Comparison of ENCODE assay signal across 1 cellular context in the genomic region with DNA sequence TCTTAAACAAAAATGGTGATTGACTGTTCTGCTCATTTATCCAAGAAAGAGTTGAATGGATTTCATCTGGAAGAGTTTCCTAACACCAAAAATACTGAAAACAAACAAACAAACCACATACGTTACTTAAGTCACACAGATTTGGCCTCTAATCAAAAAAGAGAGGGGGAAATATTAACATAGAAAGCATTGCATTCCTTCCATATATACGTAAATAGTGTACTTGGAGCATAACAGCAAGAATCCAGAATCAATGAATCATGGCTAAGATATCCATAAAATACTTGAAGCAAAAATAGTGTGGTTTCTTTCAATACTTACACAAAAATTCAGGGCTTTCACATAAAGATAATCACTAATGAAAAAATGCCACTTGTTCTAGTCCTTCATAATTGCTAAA.
TF ChIP-seq lines count a peak whose summit lies in the region.

No MANE protein-coding gene starts in this region.

TF ChIP-seq in endothelial cell of umbilical vein, 7 proteins besides CTCF, POLR2A, EP300 and RAD21:
- TF ChIP-seq FOS (IDR thresholded peaks at IDR 0.05; ENCODE audit: borderline replicate concordance, insufficient read depth, low read length) = no peak
- no peak for TF ChIP-seq EZH2 (IDR thresholded peaks at IDR 0.05; ENCODE audit: borderline replicate concordance, low read depth, low read length, severe bottlenecking)
- TF ChIP-seq, protein P1, sequence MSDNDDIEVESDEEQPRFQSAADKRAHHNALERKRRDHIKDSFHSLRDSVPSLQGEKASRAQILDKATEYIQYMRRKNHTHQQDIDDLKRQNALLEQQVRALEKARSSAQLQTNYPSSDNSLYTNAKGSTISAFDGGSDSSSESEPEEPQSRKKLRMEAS (IDR thresholded peaks at IDR 0.05; ENCODE audit: insufficient read depth, insufficient read length) = no peak
- peak; percentile 24 for TF ChIP-seq JUN (IDR thresholded peaks at IDR 0.05; ENCODE audit: borderline replicate concordance, insufficient read depth, insufficient read length, low read depth)
